Comparison of ENCODE assay signal across 23 cellular contexts in genomic region chr2:226882606-226883005, GRCh38.
"Had no signal": no experiment of that assay in that cellular context is flagged by ENCODE, and none has a peak within 500 bp of the region (broad histone marks: within the 10 kb centered on the region; RNA-seq: fewer than 3 reads in every experiment).

No MANE protein-coding gene starts in this region.

- H3K27me3 ChIP-seq: brain microvascular endothelial cell had no signal

- DNase-seq: activated CD4-positive, alpha-beta memory T cell treated with anti-CD3 and anti-CD28 coated beads for 36 hours; activated CD4-positive, alpha-beta T cell treated with anti-CD3 and anti-CD28 coated beads, Interleukin-2, amount 10 ng/mL, durations not matched to agents 7 days and 5 days; activated CD4-positive, CD25-positive, alpha-beta regulatory T cell; activated CD8-positive, alpha-beta memory T cell treated with anti-CD3 and anti-CD28 coated beads for 24 hours; activated gamma-delta T cell; activated naive CD4-positive, alpha-beta T cell treated with anti-CD3 and anti-CD28 coated beads for 36 hours; activated T-cell treated with anti-CD3 and anti-CD28 coated beads, Interleukin-2, amount 50 U/mL, for 48 hours; brain microvascular endothelial cell; cerebellar nuclear complex; MM.1S; NCI-H1105 treated with DMSO at 0.1 percent for 48 hours; NCI-H1436 treated with DMSO at 0.1 percent for 48 hours; NCI-H187; NCI-H510A treated with DMSO at 0.1 percent for 48 hours; PC-9; SIG-M5; T-helper 17 cell; T-helper 9 cell had no signal

- H3K36me3 ChIP-seq: brain microvascular endothelial cell had no signal

- H3K4me3 ChIP-seq: PC-9 had no signal

- H3K9me3 Mint-ChIP-seq: activated CD4-positive, alpha-beta T cell treated with anti-CD3 and anti-CD28 coated beads, Interleukin-2, amount 10 ng/mL, durations not matched to agents 7 days and 5 days had no signal

- H3K4me3 Mint-ChIP-seq: activated CD4-positive, alpha-beta memory T cell treated with anti-CD3 and anti-CD28 coated beads for 36 hours; activated CD4-positive, alpha-beta T cell treated with anti-CD3 and anti-CD28 coated beads, Interleukin-2, amount 10 ng/mL, durations not matched to agents 7 days and 5 days; activated naive CD4-positive, alpha-beta T cell treated with anti-CD3 and anti-CD28 coated beads for 36 hours; activated naive CD8-positive, alpha-beta T cell; activated T-helper 17 cell treated with anti-CD3 and anti-CD28 coated beads, Interleukin-2, amount 50 U/mL, for 72 hours; T-helper 17 cell had no signal

- H3K27ac Mint-ChIP-seq: activated CD4-positive, alpha-beta memory T cell treated with anti-CD3 and anti-CD28 coated beads for 36 hours; activated CD4-positive, alpha-beta T cell treated with anti-CD3 and anti-CD28 coated beads, Interleukin-2, amount 10 ng/mL, durations not matched to agents 7 days and 5 days; activated naive CD4-positive, alpha-beta T cell treated with anti-CD3 and anti-CD28 coated beads for 36 hours; activated naive CD8-positive, alpha-beta T cell; activated T-helper 17 cell treated with anti-CD3 and anti-CD28 coated beads, Interleukin-2, amount 50 U/mL, for 72 hours; T-helper 17 cell had no signal

- H3K27ac ChIP-seq: brain microvascular endothelial cell, KMS-11, PC-9, VCaP had no signal

- ATAC-seq: activated T-helper 17 cell treated with anti-CD3 and anti-CD28 coated beads, Interleukin-2, amount 50 U/mL, for 72 hours; T-helper 17 cell had no signal

- FAIRE-seq: TTC549 had no signal

- H3K4me1 Mint-ChIP-seq: activated CD4-positive, alpha-beta T cell treated with anti-CD3 and anti-CD28 coated beads, Interleukin-2, amount 10 ng/mL, durations not matched to agents 7 days and 5 days had no signal

- H3K9ac ChIP-seq: KMS-11 had no signal

- H3K27me3 Mint-ChIP-seq: activated CD4-positive, alpha-beta memory T cell treated with anti-CD3 and anti-CD28 coated beads for 36 hours; activated CD4-positive, alpha-beta T cell treated with anti-CD3 and anti-CD28 coated beads, Interleukin-2, amount 10 ng/mL, durations not matched to agents 7 days and 5 days; activated naive CD8-positive, alpha-beta T cell; activated T-helper 17 cell treated with anti-CD3 and anti-CD28 coated beads, Interleukin-2, amount 50 U/mL, for 72 hours; T-helper 17 cell had no signal

- H2AFZ ChIP-seq: PC-9 had no signal

- H3K4me2 ChIP-seq: KMS-11, PC-9 had no signal
